Comparison of ENCODE assay signal across 26 cellular contexts in genomic region chr2:4039999-4040398, GRCh38.
"Had no signal": no experiment of that assay in that cellular context is flagged by ENCODE, and none has a peak within 500 bp of the region (broad histone marks: within the 10 kb centered on the region; RNA-seq: fewer than 3 reads in every experiment).

No MANE protein-coding gene starts in this region.

- H3K36me3 ChIP-seq: neutrophil, pancreas, prostate gland, right lobe of liver, sigmoid colon, stomach, thoracic aorta, thyroid gland, tibial nerve, upper lobe of left lung, vagina had no signal

- H3K4me1 ChIP-seq: pancreas, prostate gland, right lobe of liver, sigmoid colon, stomach, thyroid gland, tibial nerve, upper lobe of left lung, vagina had no signal

- H3K4me1 Mint-ChIP-seq: naive thymus-derived CD4-positive, alpha-beta T cell; neural crest cell; stimulated activated effector memory CD8-positive, alpha-beta T cell treated with anti-CD3 and anti-CD28 coated beads, Interleukin-12 subunit alpha, Interleukin-12 subunit beta, amount 100 ng/mL, for 72 hours; stimulated activated naive B cell treated with anti-CD40 and anti-IgM and Interleukin-4, amounts not matched to agents 10 μg/mL and 1 μg/mL and 100 μg/mL, for 72 hours had no signal

- ATAC-seq: naive thymus-derived CD4-positive, alpha-beta T cell; natural killer cell; pancreas; right lobe of liver; stimulated activated effector memory CD8-positive, alpha-beta T cell treated with anti-CD3 and anti-CD28 coated beads, Interleukin-12 subunit alpha, Interleukin-12 subunit beta, amount 100 ng/mL, for 72 hours; stimulated activated naive B cell treated with anti-CD40 and anti-IgM and Interleukin-4, amounts not matched to agents 10 μg/mL and 1 μg/mL and 100 μg/mL, for 72 hours had no signal

- H3K27me3 Mint-ChIP-seq: stimulated activated naive CD8-positive, alpha-beta T cell treated with anti-CD3 and anti-CD28 coated beads, Interleukin-15, Interleukin-2, amounts not matched to agents 100 ng/mL and 50 ng/mL, for 24 hours had no signal

- H3K36me3 Mint-ChIP-seq: natural killer cell; stimulated activated effector memory CD8-positive, alpha-beta T cell treated with anti-CD3 and anti-CD28 coated beads, Interleukin-12 subunit alpha, Interleukin-12 subunit beta, amount 100 ng/mL, for 72 hours; stimulated activated naive B cell treated with anti-CD40 and anti-IgM and Interleukin-4, amounts not matched to agents 10 μg/mL and 1 μg/mL and 100 μg/mL, for 72 hours had no signal

- DNase-seq: naive thymus-derived CD4-positive, alpha-beta T cell; natural killer cell; nucleus accumbens; pancreas; right cardiac atrium; right lobe of liver; sigmoid colon; small intestine; stimulated activated CD4-positive, alpha-beta T cell treated with anti-CD3 and anti-CD28 coated beads, Interleukin-15, amount 100 ng/mL, for 24 hours; stimulated activated CD4-positive, alpha-beta T cell treated with anti-CD3 and anti-CD28 coated beads, Interleukin-2, amount 100 ng/mL, for 24 hours; stimulated activated CD4-positive, alpha-beta T cell treated with anti-CD3 and anti-CD28 coated beads, Interleukin-2, amount 100 ng/mL, for 48 hours; stimulated activated CD4-positive, alpha-beta T cell treated with anti-CD3 and anti-CD28 coated beads, Interleukin-4, amount 100 ng/mL, for 24 hours; stimulated activated naive B cell treated with anti-CD40 and anti-IgM and Interleukin-4, amounts not matched to agents 10 μg/mL and 1 μg/mL and 100 μg/mL, for 72 hours; stimulated activated naive CD4-positive, alpha-beta T cell treated with Interleukin-2 at 50 U/mL for 16 hours; stomach; thyroid gland; upper lobe of left lung had no signal

- H3K9me3 ChIP-seq: neutrophil, pancreas, prostate gland, right lobe of liver, thoracic aorta, thyroid gland, upper lobe of left lung, vagina had no signal

- H3K27me3 ChIP-seq: neutrophil, right lobe of liver, sigmoid colon, stomach, thyroid gland, tibial nerve, upper lobe of left lung, vagina had no signal

- H3K27ac ChIP-seq: neutrophil, pancreas, prostate gland, right lobe of liver, sigmoid colon, stomach, thoracic aorta, thyroid gland, tibial nerve, upper lobe of left lung, vagina had no signal

- H3K4me3 ChIP-seq: pancreas, prostate gland, right lobe of liver, sigmoid colon, stomach, thoracic aorta, thyroid gland, tibial nerve, upper lobe of left lung, vagina had no signal

- H3K27ac Mint-ChIP-seq: naive thymus-derived CD4-positive, alpha-beta T cell; natural killer cell; nephron; stimulated activated effector memory CD8-positive, alpha-beta T cell treated with anti-CD3 and anti-CD28 coated beads, Interleukin-12 subunit alpha, Interleukin-12 subunit beta, amount 100 ng/mL, for 72 hours; stimulated activated naive B cell treated with anti-CD40 and anti-IgM and Interleukin-4, amounts not matched to agents 10 μg/mL and 1 μg/mL and 100 μg/mL, for 72 hours; stimulated activated naive CD8-positive, alpha-beta T cell treated with anti-CD3 and anti-CD28 coated beads, Interleukin-15, Interleukin-2, amounts not matched to agents 100 ng/mL and 50 ng/mL, for 24 hours had no signal

- H3K4me3 Mint-ChIP-seq: naive thymus-derived CD4-positive, alpha-beta T cell; natural killer cell; nephron; neural crest cell; stimulated activated effector memory CD8-positive, alpha-beta T cell treated with anti-CD3 and anti-CD28 coated beads, Interleukin-12 subunit alpha, Interleukin-12 subunit beta, amount 100 ng/mL, for 72 hours; stimulated activated naive B cell treated with anti-CD40 and anti-IgM and Interleukin-4, amounts not matched to agents 10 μg/mL and 1 μg/mL and 100 μg/mL, for 72 hours; stimulated activated naive CD8-positive, alpha-beta T cell treated with anti-CD3 and anti-CD28 coated beads, Interleukin-15, Interleukin-2, amounts not matched to agents 100 ng/mL and 50 ng/mL, for 24 hours had no signal
